ENCODE assay signal across 31 cellular contexts in the genomic region with DNA sequence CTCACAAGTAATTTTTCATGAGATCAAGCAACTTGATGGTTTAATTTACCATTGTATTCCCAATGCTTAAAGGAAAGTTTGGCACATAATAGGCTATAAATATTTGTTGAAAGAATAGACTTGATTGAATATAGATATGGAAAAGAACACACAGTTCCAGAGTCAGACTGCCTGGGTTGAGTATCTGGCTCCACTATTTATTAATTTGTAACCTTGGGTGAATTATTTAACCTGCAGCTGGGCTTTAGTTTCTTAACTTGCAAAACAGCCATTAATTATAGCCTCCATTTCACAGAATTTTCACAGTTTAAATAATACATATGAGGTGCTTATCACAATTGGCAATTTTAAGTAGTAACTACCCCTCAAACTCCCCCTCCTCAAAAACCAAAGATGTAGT.
"Had no signal": no experiment of that assay in that cellular context is flagged by ENCODE, and none has a peak within 500 bp of the region (broad histone marks: within the 10 kb centered on the region; RNA-seq: fewer than 3 reads in every experiment).

No MANE protein-coding gene starts in this region.

- H3K9me3 ChIP-seq: breast epithelium, MG63 had no signal

- ATAC-seq: activated T-cell treated with anti-CD3 and anti-CD28 coated beads, Interleukin-2, amount 50 U/mL, for 4 hours; activated T-helper 17 cell treated with anti-CD3 and anti-CD28 coated beads, Interleukin-2, amount 50 U/mL, for 72 hours; Panc1; Right ventricle myocardium inferior; T-cell had no signal

- H3K4me3 Mint-ChIP-seq: activated CD4-positive, alpha-beta memory T cell treated with anti-CD3 and anti-CD28 coated beads for 36 hours; activated CD4-positive, alpha-beta T cell treated with anti-CD3 and anti-CD28 coated beads, Interleukin-2, amount 10 ng/mL, durations not matched to agents 7 days and 5 days; activated naive CD8-positive, alpha-beta T cell treated with anti-CD3 and anti-CD28 coated beads, Interleukin-2, amount 10 ng/mL, durations not matched to agents 7 days and 5 days; activated T-cell treated with anti-CD3 and anti-CD28 coated beads, Interleukin-2, amount 50 U/mL, for 4 hours; activated T-helper 17 cell treated with anti-CD3 and anti-CD28 coated beads, Interleukin-2, amount 50 U/mL, for 72 hours; T-cell had no signal

- H3K4me1 Mint-ChIP-seq: activated CD4-positive, alpha-beta T cell treated with anti-CD3 and anti-CD28 coated beads, Interleukin-2, amount 10 ng/mL, durations not matched to agents 7 days and 5 days; activated naive CD8-positive, alpha-beta T cell treated with anti-CD3 and anti-CD28 coated beads, Interleukin-2, amount 10 ng/mL, durations not matched to agents 7 days and 5 days; activated T-helper 17 cell treated with anti-CD3 and anti-CD28 coated beads, Interleukin-2, amount 50 U/mL, for 72 hours; T-cell had no signal

- H3K9me3 Mint-ChIP-seq: activated CD4-positive, alpha-beta memory T cell treated with anti-CD3 and anti-CD28 coated beads for 36 hours; activated CD4-positive, alpha-beta T cell treated with anti-CD3 and anti-CD28 coated beads, Interleukin-2, amount 10 ng/mL, durations not matched to agents 7 days and 5 days; activated naive CD8-positive, alpha-beta T cell treated with anti-CD3 and anti-CD28 coated beads, Interleukin-2, amount 10 ng/mL, durations not matched to agents 7 days and 5 days; activated T-cell treated with anti-CD3 and anti-CD28 coated beads, Interleukin-2, amount 50 U/mL, for 4 hours; activated T-helper 17 cell treated with anti-CD3 and anti-CD28 coated beads, Interleukin-2, amount 50 U/mL, for 72 hours; T-cell had no signal

- H3K27ac ChIP-seq: adrenal gland, breast epithelium, SK-N-MC had no signal

- DNase-seq: activated CD4-positive, alpha-beta memory T cell treated with anti-CD3 and anti-CD28 coated beads for 36 hours; activated CD4-positive, alpha-beta T cell treated with anti-CD3 and anti-CD28 coated beads, Interleukin-2, amount 10 ng/mL, durations not matched to agents 7 days and 5 days; activated CD4-positive, CD25-positive, alpha-beta regulatory T cell; activated CD8-positive, alpha-beta memory T cell treated with anti-CD3 and anti-CD28 coated beads for 24 hours; activated gamma-delta T cell; activated naive CD4-positive, alpha-beta T cell treated with anti-CD3 and anti-CD28 coated beads, Interleukin-2, amount 50 U/mL, for 16 hours; activated naive CD8-positive, alpha-beta T cell treated with anti-CD3 and anti-CD28 coated beads, Interleukin-2, amount 10 ng/mL, durations not matched to agents 7 days and 5 days; activated T-cell treated with anti-CD3 and anti-CD28 coated beads, Interleukin-2, amount 50 U/mL, for 4 hours; adrenal gland; anterior cingulate cortex; IMR-90; KG1; MG63; NCI-H1105; NCI-H1436; NCI-H1694 treated with DMSO at 0.1 percent for 48 hours; NCI-H2029 treated with DMSO at 0.1 percent for 48 hours; NCI-H510A treated with DMSO at 0.1 percent for 48 hours; NCI-H69; NK-92 treated with Interleukin-12 subunit alpha and Interleukin-12 subunit beta, amount 100 ng/mL, for 24 hours; OCI-M1; RPMI8226; T-cell; T-helper 2 cell; T1000 had no signal

- H3K4me1 ChIP-seq: breast epithelium had no signal

- H3K27me3 ChIP-seq: adrenal gland, breast epithelium, MG63 had no signal

- H3K4me3 ChIP-seq: adrenal gland, breast epithelium, MG63, SK-N-MC had no signal

- FAIRE-seq: TTC549 had no signal

- H3K36me3 ChIP-seq: breast epithelium had no signal

- H3K27ac Mint-ChIP-seq: activated CD4-positive, alpha-beta memory T cell treated with anti-CD3 and anti-CD28 coated beads for 36 hours; activated CD4-positive, alpha-beta T cell treated with anti-CD3 and anti-CD28 coated beads, Interleukin-2, amount 10 ng/mL, durations not matched to agents 7 days and 5 days; activated naive CD8-positive, alpha-beta T cell treated with anti-CD3 and anti-CD28 coated beads, Interleukin-2, amount 10 ng/mL, durations not matched to agents 7 days and 5 days; activated T-helper 17 cell treated with anti-CD3 and anti-CD28 coated beads, Interleukin-2, amount 50 U/mL, for 72 hours had no signal

- H3K27me3 Mint-ChIP-seq: activated CD4-positive, alpha-beta memory T cell treated with anti-CD3 and anti-CD28 coated beads for 36 hours; activated CD4-positive, alpha-beta T cell treated with anti-CD3 and anti-CD28 coated beads, Interleukin-2, amount 10 ng/mL, durations not matched to agents 7 days and 5 days; activated naive CD8-positive, alpha-beta T cell treated with anti-CD3 and anti-CD28 coated beads, Interleukin-2, amount 10 ng/mL, durations not matched to agents 7 days and 5 days; activated T-helper 17 cell treated with anti-CD3 and anti-CD28 coated beads, Interleukin-2, amount 50 U/mL, for 72 hours; T-cell had no signal
